28 cellular contexts compared by ENCODE assay signal in genomic region chrY:7866976-7867375, GRCh38.
"Had no signal": no experiment of that assay in that cellular context is flagged by ENCODE, and none has a peak within 500 bp of the region (broad histone marks: within the 10 kb centered on the region; RNA-seq: fewer than 3 reads in every experiment).

No MANE protein-coding gene starts in this region.

- H3K9me3 ChIP-seq: ascending aorta, MG63, Peyer's patch, SJCRH30 had no signal

- H3K4me1 ChIP-seq: ascending aorta, Peyer's patch, SJCRH30 had no signal

- FAIRE-seq: TTC549 had no signal

- H3K27ac ChIP-seq: ascending aorta, Peyer's patch, SJCRH30, SK-N-MC had no signal

- H3K4me3 ChIP-seq: ascending aorta, MG63, Peyer's patch, SJCRH30, SK-N-MC had no signal

- DNase-seq: activated CD4-positive, alpha-beta T cell treated with anti-CD3 and anti-CD28 coated beads, Interleukin-2, amount 10 ng/mL, durations not matched to agents 24 days and 14 days; activated CD4-positive, alpha-beta T cell treated with anti-CD3 and anti-CD28 coated beads, Interleukin-2, amount 50 U/mL, for 48 hours; activated CD8-positive, alpha-beta T cell treated with anti-CD3 and anti-CD28 coated beads, Interleukin-2, amount 10 ng/mL, durations not matched to agents 7 days and 5 days; activated gamma-delta T cell; activated naive CD4-positive, alpha-beta T cell treated with Interleukin-2 at 50 U/mL for 16 hours; activated naive CD8-positive, alpha-beta T cell treated with anti-CD3 and anti-CD28 coated beads, Interleukin-2, amount 10 ng/mL, durations not matched to agents 7 days and 5 days; activated T-cell treated with anti-CD3 and anti-CD28 coated beads, Interleukin-2, amount 50 U/mL, for 24 hours; amygdala; Karpas-422; KBM-7; MG63; NCI-H1048; NCI-H1105 treated with DMSO at 0.1 percent for 48 hours; NCI-H1436; NCI-H1694; NCI-H1930; NCI-H2081 treated with DMSO at 0.1 percent for 48 hours; NCI-H226; NCI-H446 treated with DMSO at 0.1 percent for 48 hours; NCI-H524; NK-92 treated with Interleukin-12 subunit alpha and Interleukin-12 subunit beta, amount 100 ng/mL, for 24 hours; PC-3; Peyer's patch; SHP77; SJCRH30 had no signal

- ATAC-seq: activated CD8-positive, alpha-beta T cell treated with anti-CD3 and anti-CD28 coated beads, Interleukin-2, amount 10 ng/mL, durations not matched to agents 7 days and 5 days; PC-3 had no signal
